Comparison of ENCODE assay signal across 16 cellular contexts in the genomic region with DNA sequence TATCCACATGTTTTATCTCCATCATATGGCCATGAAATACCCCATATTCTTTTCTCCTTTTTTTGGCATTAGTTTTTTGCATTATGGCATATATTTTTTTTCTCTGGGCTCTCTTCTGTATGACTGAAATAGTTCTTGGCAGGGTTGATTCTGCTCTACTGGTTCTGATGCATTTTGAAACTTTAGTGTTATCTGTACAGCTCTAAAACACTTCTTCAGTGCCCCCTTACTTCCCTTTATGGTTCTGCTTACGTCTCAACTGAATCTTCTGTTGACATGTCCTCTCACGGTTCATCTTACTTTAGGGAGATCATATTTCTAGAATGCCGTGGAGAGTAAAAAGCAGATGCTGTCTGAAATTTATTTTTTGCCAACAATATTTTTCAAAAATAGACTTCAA. TPM values are rescaled to one million over a fixed set of nuclear protein-coding genes. Genes with fewer than 3 reads are reported as not detected.
DNase-seq lines count a peak whose midpoint lies in the region; ATAC-seq, FAIRE-seq and TF ChIP-seq lines count a peak whose summit lies in the region.
"Had no signal": no experiment of that assay in that cellular context is flagged by ENCODE, and none has a peak within 500 bp of the region (broad histone marks: within the 10 kb centered on the region; RNA-seq: fewer than 3 reads in every experiment).

No MANE protein-coding gene starts in this region.

- H3K4me3 Mint-ChIP-seq in WTC11 = no peak overlapping the region

- DNase-seq in GF-D8 (lab: John Stamatoyannopoulos, UW) (peak; percentile 14), H54 (ENCODE audit: insufficient read length, low spot score) (no peak), NCI-H446 treated with DMSO at 0.1 percent for 48 hours (lab: John Stamatoyannopoulos, UW) (no peak), WTC11 (ENCODE audit: low spot score) (no peak)
- no peak for DNase-seq in stimulated activated CD4-positive, alpha-beta T cell treated with anti-CD3 and anti-CD28 coated beads, Interleukin-2, amount 100 ng/mL, for 24 hours
- DNase-seq: activated effector memory CD4-positive, alpha-beta T cell treated with anti-CD3 and anti-CD28 coated beads, Interleukin-2, amount 50 U/mL, for 16 hours; colonic mucosa; foreskin melanocyte; NCI-H1092 treated with DMSO at 0.1 percent for 48 hours; PC-9; upper lobe of right lung had no signal

- TF ChIP-seq CTCF in WTC11 (IDR thresholded peaks at IDR 0.05) = no peak

- CTCF ChIA-PET in WTC11 (lab: Charles Lee) = no interaction called here

- no peaks in the 10 kb centered on the region for H3K4me1 Mint-ChIP-seq in WTC11

- no peaks in the 10 kb centered on the region for H3K36me3 Mint-ChIP-seq in WTC11

- no peaks in the 10 kb centered on the region for H3K9me3 Mint-ChIP-seq in WTC11

- POLR2A ChIA-PET in WTC11 (lab: Charles Lee) = no interaction called here

- ATAC-seq in GM19324 (IDR thresholded peaks at IDR 0.05; ENCODE audit: low FRiP score, unreplicated experiment) = peak; percentile 71
- peak; percentile 98 for ATAC-seq in HG02678 (IDR thresholded peaks at IDR 0.05; ENCODE audit: unreplicated experiment)
- ATAC-seq in HG03457 (IDR thresholded peaks at IDR 0.05; ENCODE audit: unreplicated experiment) = peak; percentile 85
- no peak for ATAC-seq in WTC11
- ATAC-seq: A549, upper lobe of right lung had no signal

- no peak for TF ChIP-seq POLR2A in H54 (IDR thresholded peaks at IDR 0.05; ENCODE audit: low read depth, low read length)

- FAIRE-seq in H54 (lab: Jason Lieb, UNC) = no peak
- FAIRE-seq: A549 had no signal

- no peak overlapping the region for H3K27ac Mint-ChIP-seq in WTC11
- H3K27ac Mint-ChIP-seq: progenitor cell of endocrine pancreas had no signal

- H3K27me3 Mint-ChIP-seq in WTC11 (ENCODE audit: low read depth) = peaks cover 4% of the 10 kb centered on the region

TF ChIP-seq in WTC11, 78 proteins besides CTCF, POLR2A, EP300 and RAD21:
- TF ChIP-seq, protein P1, sequence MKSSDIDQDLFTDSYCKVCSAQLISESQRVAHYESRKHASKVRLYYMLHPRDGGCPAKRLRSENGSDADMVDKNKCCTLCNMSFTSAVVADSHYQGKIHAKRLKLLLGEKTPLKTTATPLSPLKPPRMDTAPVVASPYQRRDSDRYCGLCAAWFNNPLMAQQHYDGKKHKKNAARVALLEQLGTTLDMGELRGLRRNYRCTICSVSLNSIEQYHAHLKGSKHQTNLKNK (CRISPR knock-in tag; IDR thresholded peaks at IDR 0.05) = no peak
- no peak for TF ChIP-seq PRRX2 (CRISPR knock-in tag; IDR thresholded peaks at IDR 0.05)
- no peak for TF ChIP-seq ZNF416 (CRISPR knock-in tag; IDR thresholded peaks at IDR 0.05)
- TF ChIP-seq, protein P2, sequence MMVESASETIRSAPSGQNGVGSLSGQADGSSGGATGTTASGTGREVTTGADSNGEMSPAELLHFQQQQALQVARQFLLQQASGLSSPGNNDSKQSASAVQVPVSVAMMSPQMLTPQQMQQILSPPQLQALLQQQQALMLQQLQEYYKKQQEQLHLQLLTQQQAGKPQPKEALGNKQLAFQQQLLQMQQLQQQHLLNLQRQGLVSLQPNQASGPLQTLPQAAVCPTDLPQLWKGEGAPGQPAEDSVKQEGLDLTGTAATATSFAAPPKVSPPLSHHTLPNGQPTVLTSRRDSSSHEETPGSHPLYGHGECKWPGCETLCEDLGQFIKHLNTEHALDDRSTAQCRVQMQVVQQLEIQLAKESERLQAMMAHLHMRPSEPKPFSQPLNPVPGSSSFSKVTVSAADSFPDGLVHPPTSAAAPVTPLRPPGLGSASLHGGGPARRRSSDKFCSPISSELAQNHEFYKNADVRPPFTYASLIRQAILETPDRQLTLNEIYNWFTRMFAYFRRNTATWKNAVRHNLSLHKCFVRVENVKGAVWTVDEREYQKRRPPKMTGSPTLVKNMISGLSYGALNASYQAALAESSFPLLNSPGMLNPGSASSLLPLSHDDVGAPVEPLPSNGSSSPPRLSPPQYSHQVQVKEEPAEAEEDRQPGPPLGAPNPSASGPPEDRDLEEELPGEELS (CRISPR knock-in tag; IDR thresholded peaks at IDR 0.05) = no peak
- no peak for TF ChIP-seq OVOL2 (CRISPR knock-in tag; IDR thresholded peaks at IDR 0.05; ENCODE audit: borderline replicate concordance)

RNA-seq across cellular contexts. Expression of a gene that starts 23.2 kb away (rescaled TPM):
- total RNA-seq in WTC11 (2021) = 141 to 149 TPM (median 147 TPM) in 3 replicates
